22 cellular contexts compared by ENCODE assay signal in the genomic region with DNA sequence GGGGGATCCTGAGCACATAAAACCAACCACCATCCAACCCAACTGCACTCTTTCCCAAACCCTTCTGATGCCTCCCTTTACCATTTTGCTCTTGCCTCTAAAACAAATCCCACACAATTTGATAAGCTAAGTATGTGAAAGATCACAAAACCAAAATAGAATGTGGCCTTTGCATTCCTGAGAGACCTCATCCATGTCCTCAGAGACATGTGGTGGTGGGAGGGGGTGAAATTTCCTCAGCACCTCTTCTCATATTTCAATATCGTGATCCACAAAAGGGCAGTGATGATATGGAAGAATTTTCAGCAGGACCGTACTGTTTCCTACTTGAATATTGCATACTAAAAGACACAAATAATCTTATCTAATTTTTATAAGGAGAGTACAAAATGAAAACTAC.
"Had no signal": no experiment of that assay in that cellular context is flagged by ENCODE, and none has a peak within 500 bp of the region (broad histone marks: within the 10 kb centered on the region; RNA-seq: fewer than 3 reads in every experiment).

No MANE protein-coding gene starts in this region.

- DNase-seq: activated CD4-positive, alpha-beta T cell treated with anti-CD3 and anti-CD28 coated beads, Interleukin-2, amount 10 ng/mL, durations not matched to agents 7 days and 5 days; activated CD8-positive, alpha-beta memory T cell treated with anti-CD3 and anti-CD28 coated beads for 24 hours; activated CD8-positive, alpha-beta memory T cell treated with anti-CD3 and anti-CD28 coated beads, Interleukin-2, amount 50 U/mL, for 48 hours; activated effector memory CD4-positive, alpha-beta T cell treated with anti-CD3 and anti-CD28 coated beads, Interleukin-2, amount 50 U/mL, for 16 hours; activated T-cell treated with anti-CD3 and anti-CD28 coated beads, Interleukin-2, amount 50 U/mL, for 48 hours; adrenal gland; central memory CD4-positive, alpha-beta T cell; cortex of kidney; effector CD8-positive, alpha-beta T cell; glutamatergic neuron; hippocampal formation; islet precursor cell; nephron progenitor cell; occipital lobe; right cardiac atrium; small intestine; stimulated activated CD4-positive, alpha-beta T cell treated with anti-CD3 and anti-CD28 coated beads, Interleukin-4, amount 100 ng/mL, for 4 hours; T1000; upper lobe of left lung had no signal

- H3K27ac ChIP-seq: adrenal gland, foreskin keratinocyte, thoracic aorta, upper lobe of left lung had no signal

- H3K4me1 ChIP-seq: adrenal gland, foreskin keratinocyte, upper lobe of left lung had no signal

- H3K27me3 ChIP-seq: adrenal gland, upper lobe of left lung had no signal

- H3K4me3 ChIP-seq: adrenal gland, lung, thoracic aorta, upper lobe of left lung had no signal

- H3K9me3 ChIP-seq: adrenal gland, thoracic aorta had no signal

- H3K36me3 ChIP-seq: adrenal gland, thoracic aorta, upper lobe of left lung had no signal
